In genomic region chr7:123797673-123798526, GRCh38 we compare ENCODE assay signal across 1 cellular context.
A peak's percentile ranks its signal among the peaks of the same experiment; 100 is the strongest.
TF ChIP-seq lines count a peak whose summit lies in the region.

No MANE protein-coding gene starts in this region.

TF ChIP-seq in K562, 482 proteins besides CTCF, POLR2A, EP300 and RAD21 (continued from another document and continues in another):
- TF ChIP-seq ZNF318 (IDR thresholded peaks at IDR 0.05; ENCODE audit: borderline replicate concordance in 1 of 2, low read depth in 1 of 2) (no peak), ARNT (IDR thresholded peaks at IDR 0.05) (0 out of 4 replicates have a peak, but pooled peaks of 1 of the 2 experiments have one; percentile 51), TEAD4 (IDR thresholded peaks at IDR 0.05; ENCODE audit: low read length) (peak; percentile 60), TEAD4 (CRISPR knock-in tag; IDR thresholded peaks at IDR 0.05; ENCODE audit: borderline replicate concordance) (no peak), ESRRB (CRISPR knock-in tag; IDR thresholded peaks at IDR 0.05; ENCODE audit: borderline replicate concordance) (no peak), ZNF146 (CRISPR knock-in tag; IDR thresholded peaks at IDR 0.05; ENCODE audit: unreplicated experiment) (no peak), RBM14 (IDR thresholded peaks at IDR 0.05; ENCODE audit: borderline replicate concordance, insufficient read depth, low read depth, low read length) (no peak), ASH1L (IDR thresholded peaks at IDR 0.05; ENCODE audit: borderline replicate concordance, low read depth, partially characterized antibody) (no peak), XRCC4 (IDR thresholded peaks at IDR 0.05; ENCODE audit: extremely low read depth, insufficient read depth, insufficient read length) (no peak), ZNF280A (IDR thresholded peaks at IDR 0.05; ENCODE audit: low read depth, partially characterized antibody) (no peak), ATF7 (IDR thresholded peaks at IDR 0.05) (0 out of 2 replicates have a peak, but pooled peaks have one; percentile 40), ZNF174 (CRISPR knock-in tag; IDR thresholded peaks at IDR 0.05) (no peak), ZBTB12 (CRISPR knock-in tag; IDR thresholded peaks at IDR 0.05) (no peak), HDGF (IDR thresholded peaks at IDR 0.05) (no peak), THRA (IDR thresholded peaks at IDR 0.05) (no peak), MAFF (IDR thresholded peaks at IDR 0.05; ENCODE audit: low read length) (peak; percentile 60; the same call in 1 of the 2 replicates), ZNF143 (CRISPR knock-in tag; IDR thresholded peaks at IDR 0.05) (no peak), TOE1 (IDR thresholded peaks at IDR 0.05; ENCODE audit: borderline replicate concordance) (no peak), TOE1 (CRISPR knock-in tag; IDR thresholded peaks at IDR 0.05; ENCODE audit: borderline replicate concordance, low read depth) (no peak), FOXJ2 (tag; IDR thresholded peaks at IDR 0.05) (no peak), ELK1 (CRISPR knock-in tag; IDR thresholded peaks at IDR 0.05) (no peak)
- TF ChIP-seq, protein P1, sequence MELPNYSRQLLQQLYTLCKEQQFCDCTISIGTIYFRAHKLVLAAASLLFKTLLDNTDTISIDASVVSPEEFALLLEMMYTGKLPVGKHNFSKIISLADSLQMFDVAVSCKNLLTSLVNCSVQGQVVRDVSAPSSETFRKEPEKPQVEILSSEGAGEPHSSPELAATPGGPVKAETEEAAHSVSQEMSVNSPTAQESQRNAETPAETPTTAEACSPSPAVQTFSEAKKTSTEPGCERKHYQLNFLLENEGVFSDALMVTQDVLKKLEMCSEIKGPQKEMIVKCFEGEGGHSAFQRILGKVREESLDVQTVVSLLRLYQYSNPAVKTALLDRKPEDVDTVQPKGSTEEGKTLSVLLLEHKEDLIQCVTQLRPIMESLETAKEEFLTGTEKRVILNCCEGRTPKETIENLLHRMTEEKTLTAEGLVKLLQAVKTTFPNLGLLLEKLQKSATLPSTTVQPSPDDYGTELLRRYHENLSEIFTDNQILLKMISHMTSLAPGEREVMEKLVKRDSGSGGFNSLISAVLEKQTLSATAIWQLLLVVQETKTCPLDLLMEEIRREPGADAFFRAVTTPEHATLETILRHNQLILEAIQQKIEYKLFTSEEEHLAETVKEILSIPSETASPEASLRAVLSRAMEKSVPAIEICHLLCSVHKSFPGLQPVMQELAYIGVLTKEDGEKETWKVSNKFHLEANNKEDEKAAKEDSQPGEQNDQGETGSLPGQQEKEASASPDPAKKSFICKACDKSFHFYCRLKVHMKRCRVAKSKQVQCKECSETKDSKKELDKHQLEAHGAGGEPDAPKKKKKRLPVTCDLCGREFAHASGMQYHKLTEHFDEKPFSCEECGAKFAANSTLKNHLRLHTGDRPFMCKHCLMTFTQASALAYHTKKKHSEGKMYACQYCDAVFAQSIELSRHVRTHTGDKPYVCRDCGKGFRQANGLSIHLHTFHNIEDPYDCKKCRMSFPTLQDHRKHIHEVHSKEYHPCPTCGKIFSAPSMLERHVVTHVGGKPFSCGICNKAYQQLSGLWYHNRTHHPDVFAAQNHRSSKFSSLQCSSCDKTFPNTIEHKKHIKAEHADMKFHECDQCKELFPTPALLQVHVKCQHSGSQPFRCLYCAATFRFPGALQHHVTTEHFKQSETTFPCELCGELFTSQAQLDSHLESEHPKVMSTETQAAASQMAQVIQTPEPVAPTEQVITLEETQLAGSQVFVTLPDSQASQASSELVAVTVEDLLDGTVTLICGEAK (IDR thresholded peaks at IDR 0.05): no peak
- TF ChIP-seq, protein P1 (CRISPR knock-in tag; IDR thresholded peaks at IDR 0.05): no peak
- TF ChIP-seq, protein P2, sequence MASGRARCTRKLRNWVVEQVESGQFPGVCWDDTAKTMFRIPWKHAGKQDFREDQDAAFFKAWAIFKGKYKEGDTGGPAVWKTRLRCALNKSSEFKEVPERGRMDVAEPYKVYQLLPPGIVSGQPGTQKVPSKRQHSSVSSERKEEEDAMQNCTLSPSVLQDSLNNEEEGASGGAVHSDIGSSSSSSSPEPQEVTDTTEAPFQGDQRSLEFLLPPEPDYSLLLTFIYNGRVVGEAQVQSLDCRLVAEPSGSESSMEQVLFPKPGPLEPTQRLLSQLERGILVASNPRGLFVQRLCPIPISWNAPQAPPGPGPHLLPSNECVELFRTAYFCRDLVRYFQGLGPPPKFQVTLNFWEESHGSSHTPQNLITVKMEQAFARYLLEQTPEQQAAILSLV (tag; IDR thresholded peaks at IDR 0.05): no peak
